ENCODE assay signal across 26 cellular contexts in the genomic region with DNA sequence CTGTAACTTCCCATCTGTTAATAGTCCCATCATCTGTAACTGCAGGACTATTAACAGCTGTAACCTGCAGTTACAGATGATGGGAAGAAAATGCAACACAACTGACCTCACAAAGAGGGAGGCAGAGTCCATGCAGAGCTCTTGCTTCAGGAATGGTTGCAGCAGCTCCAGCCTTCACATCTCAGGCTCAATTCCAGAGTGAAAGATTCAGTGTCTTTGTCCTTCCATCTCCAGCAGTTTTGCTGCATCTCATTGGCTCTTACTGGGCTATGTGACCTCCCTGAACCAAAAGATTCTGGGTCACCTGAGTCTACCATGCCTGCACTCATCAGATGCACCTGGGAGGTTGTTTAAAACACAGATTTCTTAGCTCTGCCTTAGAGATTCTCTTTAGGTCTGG.
DNase-seq lines count a peak whose midpoint lies in the region; TF ChIP-seq lines count a peak whose summit lies in the region.
"Had no signal": no experiment of that assay in that cellular context is flagged by ENCODE, and none has a peak within 500 bp of the region (broad histone marks: within the 10 kb centered on the region; RNA-seq: fewer than 3 reads in every experiment).

No MANE protein-coding gene starts in this region.

- H3K36me3 ChIP-seq in colonic mucosa, result no peaks in the 10 kb centered on the region
- H3K36me3 ChIP-seq in esophagus muscularis mucosa, result no peaks in the 10 kb centered on the region
- H3K36me3 ChIP-seq: BE2C, BLaER1 had no signal

- intact Hi-C loops in colonic mucosa (cut with DNase I) (no loop called here), esophagus muscularis mucosa (cut with DNase I) (no loop called here), MCF 10A (cut with micrococcal nuclease) (no loop called here)

- H3K27ac ChIP-seq in colonic mucosa, result no peak overlapping the region
- H3K27ac ChIP-seq in esophagus muscularis mucosa (replicated peaks in 1 of 4), result no peak overlapping the region
- H3K27ac ChIP-seq: BLaER1 had no signal

- TF ChIP-seq CTCF in colonic mucosa (IDR thresholded peaks at IDR 0.05) (no peak), esophagus muscularis mucosa (IDR thresholded peaks at IDR 0.05) (no peak), MCF 10A (IDR thresholded peaks at IDR 0.05; ENCODE audit: unreplicated experiment) (no peak)

- BruUV-seq in MCF 10A (replicated peaks; lab: Mats Ljungman, UMichigan), result no TSS peak

- CTCF ChIA-PET in MCF 10A (lab: Yijun Ruan, JAX), result interaction anchor here (0.5 to 1.1 kb wide), 2 partner anchors 9 to 270 kb away, joined by 3 read pairs; no protein-coding TSS in a partner anchor

- H3K27me3 ChIP-seq in colonic mucosa (no peaks in the 10 kb centered on the region), esophagus muscularis mucosa (peaks cover 0 to 32% (median 3%) of the 10 kb centered on the region in 4 donors)
- H3K27me3 ChIP-seq: BE2C, BLaER1 had no signal

- TF ChIP-seq EP300 in esophagus muscularis mucosa (IDR thresholded peaks at IDR 0.05), result no peak

- peak; percentile 5 to 51 for DNase-seq in NCI-H524 (lab: John Stamatoyannopoulos, UW)
- peak; percentile 43 for DNase-seq in NCI-H524 treated with DMSO at 0.1 percent for 48 hours (lab: John Stamatoyannopoulos, UW)
- DNase-seq in colonic mucosa, result peak; percentile 2
- peak; percentile 57 for DNase-seq in esophagus muscularis mucosa (ENCODE audit: extremely low spot score)
- no peak for DNase-seq in NCI-H2029 (lab: John Stamatoyannopoulos, UW)
- DNase-seq in MCF 10A (ENCODE audit: unreplicated experiment), result no peak
- DNase-seq in NCI-H748 (lab: John Stamatoyannopoulos, UW; ENCODE audit: unreplicated experiment), result no peak
- no peak for DNase-seq in activated CD8-positive, alpha-beta memory T cell treated with anti-CD3 and anti-CD28 coated beads, Interleukin-2, amount 50 U/mL, for 4 hours
- DNase-seq: 8988T; ACHN; BE2C; C1 segment of cervical spinal cord; CD4-positive, alpha-beta memory T cell; CD4-positive, CD25-positive, alpha-beta regulatory T cell; CD8-positive, alpha-beta memory T cell; COR-L47; DMS 273 treated with DMSO at 0.1 percent for 48 hours; DMS153; DMS53; DMS79; DND-41; EL; GDM1 had no signal

- no peaks in the 10 kb centered on the region for H3K4me1 Mint-ChIP-seq in MCF 10A (ENCODE audit: insufficient read depth, unreplicated experiment)
- H3K4me1 Mint-ChIP-seq: CD14-positive monocyte had no signal

- peaks cover 9% of the 10 kb centered on the region for H3K9me3 Mint-ChIP-seq in MCF 10A (ENCODE audit: unreplicated experiment)

- H3K9ac ChIP-seq in colonic mucosa (ENCODE audit: low read depth in 2 of 2, low read length in 2 of 2), result no peak overlapping the region
- H3K9ac ChIP-seq: BLaER1 had no signal

- H3K36me3 Mint-ChIP-seq in MCF 10A (ENCODE audit: insufficient read depth, unreplicated experiment), result no peaks in the 10 kb centered on the region
- H3K36me3 Mint-ChIP-seq: CD14-positive monocyte; CD4-positive, alpha-beta memory T cell; CD4-positive, CD25-positive, alpha-beta regulatory T cell had no signal

- H3K4me1 ChIP-seq in colonic mucosa (no peaks in the 10 kb centered on the region), esophagus muscularis mucosa (peaks cover 0 to 3% (median 0%) of the 10 kb centered on the region in 4 donors)
- H3K4me1 ChIP-seq: BE2C, BLaER1 had no signal

- H3K9me3 ChIP-seq in colonic mucosa (no peaks in the 10 kb centered on the region), esophagus muscularis mucosa (no peaks in the 10 kb centered on the region)
- H3K9me3 ChIP-seq: BE2C had no signal

- H3K27me3 Mint-ChIP-seq in MCF 10A (ENCODE audit: insufficient read depth, unreplicated experiment), result no peaks in the 10 kb centered on the region
- H3K27me3 Mint-ChIP-seq: CD4-positive, CD25-positive, alpha-beta regulatory T cell had no signal

- POLR2A ChIA-PET in MCF 10A (lab: Yijun Ruan, JAX), result interaction anchor here (0.6 kb wide), 1 partner anchor 27 kb away, joined by 3 read pairs; no protein-coding TSS in a partner anchor

- H3K4me3 ChIP-seq in colonic mucosa (no peak overlapping the region), esophagus muscularis mucosa (no peak overlapping the region)
- H3K4me3 ChIP-seq: BLaER1, GM12878 had no signal

- no peak overlapping the region for H3K27ac Mint-ChIP-seq in MCF 10A (ENCODE audit: low read depth, unreplicated experiment)
- H3K27ac Mint-ChIP-seq: CD14-positive monocyte; CD4-positive, alpha-beta memory T cell; CD4-positive, CD25-positive, alpha-beta regulatory T cell; CD8-positive, alpha-beta memory T cell had no signal

- no peak overlapping the region for H3K4me3 Mint-ChIP-seq in MCF 10A (ENCODE audit: unreplicated experiment)
- H3K4me3 Mint-ChIP-seq: CD14-positive monocyte; CD4-positive, alpha-beta memory T cell; CD4-positive, CD25-positive, alpha-beta regulatory T cell had no signal

- TF ChIP-seq POLR2A in esophagus muscularis mucosa (IDR thresholded peaks at IDR 0.05; ENCODE audit: low read depth), result no peak

Comparison
In these comparisons a context has a peak if more than half of its experiments do, and no peak if none do; other contexts are left out.
1. DNase-seq: peak in NCI-H524 (2 of 2), NCI-H524 treated with DMSO at 0.1 percent for 48 hours (single experiment), colonic mucosa (single experiment) and esophagus muscularis mucosa (single experiment); none in NCI-H2029 (single experiment), MCF 10A (single experiment), NCI-H748 (single experiment) and activated CD8-positive, alpha-beta memory T cell treated with anti-CD3 and anti-CD28 coated beads, Interleukin-2, amount 50 U/mL, for 4 hours (single experiment).